In the genomic region with DNA sequence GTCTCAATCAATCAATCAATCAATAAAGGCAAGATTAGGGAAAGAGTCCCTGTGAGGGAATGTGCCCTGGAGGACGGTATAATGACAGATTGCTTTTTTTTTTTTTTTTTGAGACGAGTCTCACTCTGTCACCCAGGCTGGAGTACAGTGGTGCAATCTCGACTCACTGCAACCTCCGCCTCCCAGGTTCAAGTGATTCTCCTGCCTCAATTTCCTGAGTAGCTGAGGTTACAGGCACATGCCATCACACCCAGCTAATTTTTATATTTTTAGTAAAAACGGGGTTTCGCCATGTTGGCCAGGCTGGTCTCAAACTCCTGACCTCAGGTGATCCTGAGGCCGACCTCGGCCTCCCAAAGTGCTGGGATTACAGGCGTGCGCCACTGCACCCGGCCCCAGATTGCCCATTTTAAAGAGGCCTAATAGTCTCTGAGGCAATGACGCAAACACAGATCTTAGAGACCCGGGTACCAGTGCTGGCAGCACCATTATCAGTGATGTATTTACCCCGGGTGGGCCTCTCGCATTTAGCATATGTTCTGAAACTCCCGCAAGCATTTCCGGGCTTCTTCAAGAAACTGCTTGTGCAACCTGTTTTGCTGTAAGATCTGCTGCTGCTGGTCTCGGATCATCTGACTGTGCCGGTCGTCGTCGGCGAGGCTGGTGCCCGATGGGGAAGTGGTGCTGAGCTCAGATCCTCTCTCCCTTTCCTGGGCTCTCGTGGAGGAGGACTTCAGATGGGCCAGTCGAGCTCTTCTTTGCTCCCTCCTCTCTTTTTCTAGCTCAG, we compare ENCODE assay signal across 8 cellular contexts. TPM values are rescaled to one million over a fixed set of nuclear protein-coding genes. Genes with fewer than 3 reads are reported as not detected.
DNase-seq lines count a peak whose midpoint lies in the region; ATAC-seq and TF ChIP-seq lines count a peak whose summit lies in the region.

No MANE protein-coding gene starts in this region.

- peak in 2 of 3 donors; percentile 85 to 88 for DNase-seq in Peyer's patch
- DNase-seq in activated naive CD4-positive, alpha-beta T cell treated with anti-CD3 and anti-CD28 coated beads for 36 hours = peak; percentile 82
- DNase-seq in lung (ENCODE audit: low spot score) = peak; percentile 76
- DNase-seq in type B pancreatic cell (ENCODE audit: extremely low spot score, unreplicated experiment) = no peak
- DNase-seq in NCI-H2171 treated with DMSO at 0.1 percent for 48 hours (lab: John Stamatoyannopoulos, UW) = no peak
- DNase-seq in kidney tubule cell (ENCODE audit: low spot score) = no peak
- no peak for DNase-seq in HuH-7 (ENCODE audit: low spot score)

- H3K4me3 Mint-ChIP-seq in activated naive CD4-positive, alpha-beta T cell treated with anti-CD3 and anti-CD28 coated beads for 36 hours = no peak overlapping the region
- H3K4me3 Mint-ChIP-seq in type B pancreatic cell = no peak overlapping the region

- H3K4me1 ChIP-seq in Peyer's patch = peaks cover 0 to 34% (median 10%) of the 10 kb centered on the region in 4 donors
- peaks cover under 1 to 10% of the 10 kb centered on the region in 2 donors for H3K4me1 ChIP-seq in lung (ENCODE audit: control insufficient read depth in 2 of 2, insufficient read depth in 2 of 2, low read length in 2 of 2)

- H3K36me3 ChIP-seq in Peyer's patch (no peaks in the 10 kb centered on the region), lung (ENCODE audit: control insufficient read depth in 2 of 2, insufficient read depth in 2 of 2, low read length in 2 of 2) (peaks cover 0 to 7% of the 10 kb centered on the region in 2 donors)

- intact Hi-C loops in activated naive CD4-positive, alpha-beta T cell treated with anti-CD3 and anti-CD28 coated beads for 36 hours (cut with micrococcal nuclease) = no loop called here

- H3K27me3 Mint-ChIP-seq in activated naive CD4-positive, alpha-beta T cell treated with anti-CD3 and anti-CD28 coated beads for 36 hours (ENCODE audit: low read depth) = no peaks in the 10 kb centered on the region
- H3K27me3 Mint-ChIP-seq in type B pancreatic cell = no peaks in the 10 kb centered on the region

- CTCF ChIA-PET in activated naive CD4-positive, alpha-beta T cell treated with anti-CD3 and anti-CD28 coated beads for 36 hours (lab: Charles Lee) = interaction anchor here (0.6 to 2.1 kb wide), 3 partner anchors 24 to 81 kb away, joined by 3 to 11 read pairs (median 7); no protein-coding TSS in a partner anchor

- H3K27me3 ChIP-seq in Peyer's patch (no peaks in the 10 kb centered on the region), lung (ENCODE audit: control insufficient read depth, insufficient read depth) (no peaks in the 10 kb centered on the region)

- TF ChIP-seq CTCF in Peyer's patch (IDR thresholded peaks at IDR 0.05) (no peak), lung (IDR thresholded peaks at IDR 0.05; ENCODE audit: control extremely low read depth, extremely low read depth) (no peak), type B pancreatic cell (conservative IDR thresholded peaks at IDR 0.05) (no peak)

- WGBS in lung, 2 donors = 27 to 62% methylated on average over 26 of the region's 26 CpGs

- H3K36me3 Mint-ChIP-seq in activated naive CD4-positive, alpha-beta T cell treated with anti-CD3 and anti-CD28 coated beads for 36 hours (ENCODE audit: low read depth) = no peaks in the 10 kb centered on the region
- peaks cover 20% of the 10 kb centered on the region for H3K36me3 Mint-ChIP-seq in type B pancreatic cell

- H3K9me3 ChIP-seq in Peyer's patch (no peaks in the 10 kb centered on the region), lung (ENCODE audit: control insufficient read depth in 2 of 2, insufficient read depth in 1 of 2, low read length in 1 of 2) (no peaks in the 10 kb centered on the region)

- no peaks in the 10 kb centered on the region for H3K9me3 Mint-ChIP-seq in activated naive CD4-positive, alpha-beta T cell treated with anti-CD3 and anti-CD28 coated beads for 36 hours
- no peaks in the 10 kb centered on the region for H3K9me3 Mint-ChIP-seq in type B pancreatic cell

- no peak for TF ChIP-seq POLR2A in Peyer's patch (IDR thresholded peaks at IDR 0.05)

- H3K4me1 Mint-ChIP-seq in activated naive CD4-positive, alpha-beta T cell treated with anti-CD3 and anti-CD28 coated beads for 36 hours (ENCODE audit: low read depth) = peaks cover 30% of the 10 kb centered on the region
- H3K4me1 Mint-ChIP-seq in type B pancreatic cell (ENCODE audit: unreplicated experiment) = peaks cover 49% of the 10 kb centered on the region

- H3K27ac Mint-ChIP-seq in activated naive CD4-positive, alpha-beta T cell treated with anti-CD3 and anti-CD28 coated beads for 36 hours = no peak overlapping the region
- H3K27ac Mint-ChIP-seq in type B pancreatic cell = peak overlapping the region; percentile 60

- H3K27ac ChIP-seq in Peyer's patch = peak overlapping the region; percentile 40 to 79 (median 64)
- H3K27ac ChIP-seq in lung (ENCODE audit: low read depth in 1 of 2, low read length in 1 of 2) = peak overlapping the region in 1 of 2 donors; percentile 61

- ATAC-seq in lung (ENCODE audit: insufficient read depth, low FRiP score) (no peak), SK-N-SH treated with all-trans-retinoic acid at 6 μM for 48 hours (no peak)

- no peak overlapping the region for H3K4me3 ChIP-seq in Peyer's patch
- H3K4me3 ChIP-seq in lung = no peak overlapping the region

TF ChIP-seq in SK-N-SH treated with all-trans-retinoic acid at 6 μM for 48 hours, 23 proteins besides CTCF, POLR2A, EP300 and RAD21:
- TF ChIP-seq BACH2 (CRISPR knock-in tag; IDR thresholded peaks at IDR 0.05; ENCODE audit: borderline replicate concordance) (no peak), ZNF8 (CRISPR knock-in tag; IDR thresholded peaks at IDR 0.05) (no peak), SNAI2 (CRISPR knock-in tag; IDR thresholded peaks at IDR 0.05) (no peak), OSR1 (CRISPR knock-in tag; IDR thresholded peaks at IDR 0.05) (no peak), ARNTL (CRISPR knock-in tag; IDR thresholded peaks at IDR 0.05; ENCODE audit: borderline replicate concordance, low read depth) (no peak), ZC3H10 (CRISPR knock-in tag; IDR thresholded peaks at IDR 0.05) (no peak), TCF4 (CRISPR knock-in tag; IDR thresholded peaks at IDR 0.05; ENCODE audit: borderline replicate concordance) (no peak)
- TF ChIP-seq, protein P1, sequence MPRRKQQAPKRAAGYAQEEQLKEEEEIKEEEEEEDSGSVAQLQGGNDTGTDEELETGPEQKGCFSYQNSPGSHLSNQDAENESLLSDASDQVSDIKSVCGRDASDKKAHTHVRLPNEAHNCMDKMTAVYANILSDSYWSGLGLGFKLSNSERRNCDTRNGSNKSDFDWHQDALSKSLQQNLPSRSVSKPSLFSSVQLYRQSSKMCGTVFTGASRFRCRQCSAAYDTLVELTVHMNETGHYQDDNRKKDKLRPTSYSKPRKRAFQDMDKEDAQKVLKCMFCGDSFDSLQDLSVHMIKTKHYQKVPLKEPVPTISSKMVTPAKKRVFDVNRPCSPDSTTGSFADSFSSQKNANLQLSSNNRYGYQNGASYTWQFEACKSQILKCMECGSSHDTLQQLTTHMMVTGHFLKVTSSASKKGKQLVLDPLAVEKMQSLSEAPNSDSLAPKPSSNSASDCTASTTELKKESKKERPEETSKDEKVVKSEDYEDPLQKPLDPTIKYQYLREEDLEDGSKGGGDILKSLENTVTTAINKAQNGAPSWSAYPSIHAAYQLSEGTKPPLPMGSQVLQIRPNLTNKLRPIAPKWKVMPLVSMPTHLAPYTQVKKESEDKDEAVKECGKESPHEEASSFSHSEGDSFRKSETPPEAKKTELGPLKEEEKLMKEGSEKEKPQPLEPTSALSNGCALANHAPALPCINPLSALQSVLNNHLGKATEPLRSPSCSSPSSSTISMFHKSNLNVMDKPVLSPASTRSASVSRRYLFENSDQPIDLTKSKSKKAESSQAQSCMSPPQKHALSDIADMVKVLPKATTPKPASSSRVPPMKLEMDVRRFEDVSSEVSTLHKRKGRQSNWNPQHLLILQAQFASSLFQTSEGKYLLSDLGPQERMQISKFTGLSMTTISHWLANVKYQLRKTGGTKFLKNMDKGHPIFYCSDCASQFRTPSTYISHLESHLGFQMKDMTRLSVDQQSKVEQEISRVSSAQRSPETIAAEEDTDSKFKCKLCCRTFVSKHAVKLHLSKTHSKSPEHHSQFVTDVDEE (CRISPR knock-in tag; IDR thresholded peaks at IDR 0.05) = no peak
TF ChIP-seq in SK-N-SH treated with all-trans-retinoic acid at 6 μM for 48 hours: peak in this region for 0.

RNA-seq across cellular contexts. Expression of gene CEP295NL, which starts 12.7 kb away (rescaled TPM):
- total RNA-seq in Peyer's patch (10 to 100 TPM in 2 of 4 donors, 1 to 10 TPM in 2; 1.1 to 45.4 (median 9.1) TPM), lung (1 to 10 TPM; 8.2 to 8.3 TPM), type B pancreatic cell (ENCODE audit: low replicate concordance) (3.8 and 4.4 TPM in 2 replicates)
- not detected for total RNA-seq in activated naive CD4-positive, alpha-beta T cell treated with anti-CD3 and anti-CD28 coated beads for 36 hours
- polyA plus RNA-seq in lung = 1 to 10 TPM in 1 of 2 donors, under 1 TPM in 1; 0.39 to 1.7 TPM

RNA-seq across cellular contexts. Expression of gene TIMP2, which starts 34.9 kb away (rescaled TPM):
- total RNA-seq in Peyer's patch (10 to 100 TPM; 27.2 to 73.2 (median 45.0) TPM), lung (100 to 1,000 TPM in 1 of 2 donors, 10 to 100 TPM in 1; 95.6 to 176 TPM), type B pancreatic cell (ENCODE audit: low replicate concordance) (125 and 192 TPM in 2 replicates)
- under 1 TPM; 0.35 to 0.43 TPM for total RNA-seq in activated naive CD4-positive, alpha-beta T cell treated with anti-CD3 and anti-CD28 coated beads for 36 hours
- 10 to 100 TPM; 47.5 to 88.2 TPM for polyA plus RNA-seq in lung

RNA-seq across cellular contexts. Expression of gene USP36, which starts 49.7 kb away (rescaled TPM):
- 100 to 1,000 TPM in 1 of 4 donors, 10 to 100 TPM in 3; 20.7 to 130 (median 59.9) TPM for total RNA-seq in Peyer's patch
- total RNA-seq in activated naive CD4-positive, alpha-beta T cell treated with anti-CD3 and anti-CD28 coated beads for 36 hours = 10 to 100 TPM; 65.3 to 68.7 TPM
- 10 to 100 TPM; 56.4 to 61.5 TPM for total RNA-seq in lung
- 10 to 100 TPM; 22.2 to 33.3 TPM for polyA plus RNA-seq in lung
- 53.4 and 58.6 TPM in 2 replicates for total RNA-seq in type B pancreatic cell (ENCODE audit: low replicate concordance)

Comparison
In these comparisons a context has a peak if more than half of its experiments do, and no peak if none do; other contexts are left out.
1. DNase-seq: peak in Peyer's patch (2 of 3), activated naive CD4-positive, alpha-beta T cell treated with anti-CD3 and anti-CD28 coated beads for 36 hours (single experiment) and lung (single experiment); none in type B pancreatic cell (single experiment), NCI-H2171 treated with DMSO at 0.1 percent for 48 hours (single experiment), kidney tubule cell (single experiment) and HuH-7 (single experiment).
2. RNA of gene TIMP2, which starts 34.9 kb away (total RNA-seq): 95.6 to 176 TPM in lung, 125 to 192 TPM in type B pancreatic cell and 27.2 to 73.2 TPM in Peyer's patch; 0.35 to 0.43 TPM in activated naive CD4-positive, alpha-beta T cell treated with anti-CD3 and anti-CD28 coated beads for 36 hours; every median in the first group is over 10 times any median in the second.